9 cellular contexts compared by ENCODE assay signal in the genomic region with DNA sequence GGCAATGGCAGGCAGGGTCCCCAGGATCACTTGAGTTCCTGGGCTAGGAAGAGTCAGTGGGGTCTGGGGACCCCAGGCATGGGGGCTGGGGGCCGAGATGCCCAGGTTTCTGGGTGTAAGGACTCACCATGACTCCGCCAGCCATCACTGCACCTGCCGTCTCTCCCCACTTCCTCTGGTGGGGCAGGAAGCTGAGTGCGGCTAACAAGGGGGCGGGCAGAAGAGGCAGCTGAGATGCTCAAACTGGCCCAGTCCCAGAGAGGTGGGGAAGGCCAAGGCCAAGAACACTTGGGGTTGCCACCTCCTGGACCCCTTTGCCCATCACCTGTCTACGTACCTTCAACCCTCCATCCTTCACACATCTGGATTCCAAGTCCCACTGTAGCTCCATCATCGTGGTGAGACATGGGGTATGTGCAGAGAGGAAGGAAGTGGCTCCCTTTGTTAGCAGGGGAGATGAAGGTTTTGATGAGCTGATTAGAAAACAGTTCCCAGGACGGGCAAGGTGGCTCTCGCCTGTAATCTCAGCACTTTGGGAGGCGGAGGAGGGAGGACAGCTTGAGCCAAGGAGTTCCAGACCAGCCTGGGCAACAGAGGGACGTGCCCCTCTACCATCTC. TPM values are rescaled to one million over a fixed set of nuclear protein-coding genes. Genes with fewer than 3 reads are reported as not detected.
A peak's percentile ranks its signal among the peaks of the same experiment; 100 is the strongest.
DNase-seq lines count a peak whose midpoint lies in the region; ATAC-seq, FAIRE-seq and TF ChIP-seq lines count a peak whose summit lies in the region.
"Had no signal": no experiment of that assay in that cellular context is flagged by ENCODE, and none has a peak within 500 bp of the region (broad histone marks: within the 10 kb centered on the region; RNA-seq: fewer than 3 reads in every experiment).

Gene SEPTIN1 (minus strand): TSS at position 164 of the 618 bp plus-strand sequence. CDS start 19 bp downstream, at position 145.

- CTCF ChIA-PET in naive thymus-derived CD4-positive, alpha-beta T cell (lab: Charles Lee), result interaction anchor here (0.8 to 2.0 kb wide), 8 partner anchors 10 to 153 kb away, joined by 3 to 7 read pairs (median 5); partner anchors contain the start of genes TBC1D10B, ZNF48 and ZNF771

- H3K9me3 Mint-ChIP-seq in naive thymus-derived CD4-positive, alpha-beta T cell, result no peaks in the 10 kb centered on the region

- peaks cover 4 to 31% (median 5%) of the 10 kb centered on the region in 5 donors for H3K36me3 Mint-ChIP-seq in naive thymus-derived CD4-positive, alpha-beta T cell

- TF ChIP-seq CTCF in cardiac muscle cell (IDR thresholded peaks at IDR 0.05; ENCODE audit: low read depth, low read length), result no peak

- intact Hi-C loops in cardiac septum (cut with DNase I), result no loop called here
- intact Hi-C loops in naive thymus-derived CD4-positive, alpha-beta T cell (cut with micrococcal nuclease), result loop anchor here (1.0 kb wide), 4 partner anchors 11 to 47 kb away; partner anchors contain the start of genes ZNF771 (in 2 of the 2) and ZNF48 (in 1 of the 2)

- no peaks in the 10 kb centered on the region for H3K9me3 ChIP-seq in cardiac muscle cell (ENCODE audit: low read depth)
- no peaks in the 10 kb centered on the region for H3K9me3 ChIP-seq in naive thymus-derived CD4-positive, alpha-beta T cell (ENCODE audit: control insufficient read depth in 2 of 3, low read length in 3 of 3)
- H3K9me3 ChIP-seq: SJSA1 had no signal

- peak; percentile 27 for ATAC-seq in naive thymus-derived CD4-positive, alpha-beta T cell
- ATAC-seq in SK-N-SH treated with all-trans-retinoic acid at 6 μM for 48 hours, result no peak

- H3K27me3 ChIP-seq in cardiac muscle cell, result no peaks in the 10 kb centered on the region
- no peaks in the 10 kb centered on the region for H3K27me3 ChIP-seq in naive thymus-derived CD4-positive, alpha-beta T cell (ENCODE audit: control insufficient read depth in 2 of 2, insufficient read depth in 2 of 2, low read length in 2 of 2)
- H3K27me3 ChIP-seq: SJSA1 had no signal

- H3K27ac Mint-ChIP-seq in naive thymus-derived CD4-positive, alpha-beta T cell, result peak within 1 kb of the TSS; percentile 90 to 100 (median 99)

- H3K27me3 Mint-ChIP-seq in naive thymus-derived CD4-positive, alpha-beta T cell, result no peaks in the 10 kb centered on the region

- POLR2A ChIA-PET in naive thymus-derived CD4-positive, alpha-beta T cell (lab: Charles Lee), result interaction anchor here (0.6 to 10.9 kb wide), 23 partner anchors 14 to 318 kb away, joined by 3 to 254 read pairs (median 6); partner anchors contain the start of genes CD2BP2, CORO1A, DCTPP1 and FBRS

- H3K4me1 Mint-ChIP-seq in naive thymus-derived CD4-positive, alpha-beta T cell, result peaks cover 32 to 65% (median 47%) of the 10 kb centered on the region in 7 donors

- peaks cover 5% of the 10 kb centered on the region for H3K4me1 ChIP-seq in cardiac muscle cell (ENCODE audit: low read depth)
- peaks cover 48 to 49% of the 10 kb centered on the region in 2 donors for H3K4me1 ChIP-seq in naive thymus-derived CD4-positive, alpha-beta T cell (ENCODE audit: control insufficient read depth in 2 of 2, insufficient read depth in 2 of 2, low read length in 2 of 2)

- DNase-seq in cardiac muscle cell (ENCODE audit: low read depth in 1 of 2, low spot score in 1 of 2) (no peak), cardiac septum (ENCODE audit: low spot score) (no peak), activated T-cell treated with anti-CD3 and anti-CD28 coated beads for 1 hour (ENCODE audit: low read depth) (peak; percentile 67), HTR-8/SVneo (ENCODE audit: insufficient read length, low spot score) (no peak), hepatic stellate cell (ENCODE audit: low spot score) (no peak), NCI-H1694 treated with DMSO at 0.1 percent for 48 hours (lab: John Stamatoyannopoulos, UW) (no peak)
- DNase-seq in naive thymus-derived CD4-positive, alpha-beta T cell, result peak; percentile 49 to 86 (median 81)

- H3K27ac ChIP-seq in cardiac muscle cell, result peak within 1 kb of the TSS; percentile 70
- H3K27ac ChIP-seq in naive thymus-derived CD4-positive, alpha-beta T cell (ENCODE audit: low read depth, low read length), result peak within 1 kb of the TSS; percentile 100
- H3K27ac ChIP-seq: SJSA1 had no signal

- FAIRE-seq in HTR-8/SVneo (lab: Jason Lieb, UNC), result no peak

- H3K4me3 ChIP-seq in cardiac muscle cell, result no peak within 1 kb of the TSS
- H3K4me3 ChIP-seq in naive thymus-derived CD4-positive, alpha-beta T cell (ENCODE audit: low read length), result peak within 1 kb of the TSS; percentile 89
- H3K4me3 ChIP-seq: SJSA1 had no signal

- H3K36me3 ChIP-seq in cardiac muscle cell, result no peaks in the 10 kb centered on the region
- H3K36me3 ChIP-seq in naive thymus-derived CD4-positive, alpha-beta T cell (ENCODE audit: control insufficient read depth in 2 of 3, insufficient read depth in 3 of 3, low read length in 3 of 3), result peaks cover 0 to 3% (median 3%) of the 10 kb centered on the region in 3 experiments

- H3K4me3 Mint-ChIP-seq in naive thymus-derived CD4-positive, alpha-beta T cell, result peak within 1 kb of the TSS; percentile 78 to 100 (median 96)

TF ChIP-seq in SK-N-SH treated with all-trans-retinoic acid at 6 μM for 48 hours, 23 proteins besides CTCF, POLR2A, EP300 and RAD21:
- no peak for TF ChIP-seq TCF4 (CRISPR knock-in tag; IDR thresholded peaks at IDR 0.05; ENCODE audit: borderline replicate concordance)
- TF ChIP-seq, protein P1, sequence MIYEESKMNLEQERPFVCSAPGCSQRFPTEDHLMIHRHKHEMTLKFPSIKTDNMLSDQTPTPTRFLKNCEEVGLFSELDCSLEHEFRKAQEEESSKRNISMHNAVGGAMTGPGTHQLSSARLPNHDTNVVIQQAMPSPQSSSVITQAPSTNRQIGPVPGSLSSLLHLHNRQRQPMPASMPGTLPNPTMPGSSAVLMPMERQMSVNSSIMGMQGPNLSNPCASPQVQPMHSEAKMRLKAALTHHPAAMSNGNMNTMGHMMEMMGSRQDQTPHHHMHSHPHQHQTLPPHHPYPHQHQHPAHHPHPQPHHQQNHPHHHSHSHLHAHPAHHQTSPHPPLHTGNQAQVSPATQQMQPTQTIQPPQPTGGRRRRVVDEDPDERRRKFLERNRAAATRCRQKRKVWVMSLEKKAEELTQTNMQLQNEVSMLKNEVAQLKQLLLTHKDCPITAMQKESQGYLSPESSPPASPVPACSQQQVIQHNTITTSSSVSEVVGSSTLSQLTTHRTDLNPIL (CRISPR knock-in tag; IDR thresholded peaks at IDR 0.05; ENCODE audit: low read depth), result no peak
- TF ChIP-seq, protein P2, sequence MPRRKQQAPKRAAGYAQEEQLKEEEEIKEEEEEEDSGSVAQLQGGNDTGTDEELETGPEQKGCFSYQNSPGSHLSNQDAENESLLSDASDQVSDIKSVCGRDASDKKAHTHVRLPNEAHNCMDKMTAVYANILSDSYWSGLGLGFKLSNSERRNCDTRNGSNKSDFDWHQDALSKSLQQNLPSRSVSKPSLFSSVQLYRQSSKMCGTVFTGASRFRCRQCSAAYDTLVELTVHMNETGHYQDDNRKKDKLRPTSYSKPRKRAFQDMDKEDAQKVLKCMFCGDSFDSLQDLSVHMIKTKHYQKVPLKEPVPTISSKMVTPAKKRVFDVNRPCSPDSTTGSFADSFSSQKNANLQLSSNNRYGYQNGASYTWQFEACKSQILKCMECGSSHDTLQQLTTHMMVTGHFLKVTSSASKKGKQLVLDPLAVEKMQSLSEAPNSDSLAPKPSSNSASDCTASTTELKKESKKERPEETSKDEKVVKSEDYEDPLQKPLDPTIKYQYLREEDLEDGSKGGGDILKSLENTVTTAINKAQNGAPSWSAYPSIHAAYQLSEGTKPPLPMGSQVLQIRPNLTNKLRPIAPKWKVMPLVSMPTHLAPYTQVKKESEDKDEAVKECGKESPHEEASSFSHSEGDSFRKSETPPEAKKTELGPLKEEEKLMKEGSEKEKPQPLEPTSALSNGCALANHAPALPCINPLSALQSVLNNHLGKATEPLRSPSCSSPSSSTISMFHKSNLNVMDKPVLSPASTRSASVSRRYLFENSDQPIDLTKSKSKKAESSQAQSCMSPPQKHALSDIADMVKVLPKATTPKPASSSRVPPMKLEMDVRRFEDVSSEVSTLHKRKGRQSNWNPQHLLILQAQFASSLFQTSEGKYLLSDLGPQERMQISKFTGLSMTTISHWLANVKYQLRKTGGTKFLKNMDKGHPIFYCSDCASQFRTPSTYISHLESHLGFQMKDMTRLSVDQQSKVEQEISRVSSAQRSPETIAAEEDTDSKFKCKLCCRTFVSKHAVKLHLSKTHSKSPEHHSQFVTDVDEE (CRISPR knock-in tag; IDR thresholded peaks at IDR 0.05), result no peak
- no peak for TF ChIP-seq ZC3H10 (CRISPR knock-in tag; IDR thresholded peaks at IDR 0.05)
- TF ChIP-seq RARB (CRISPR knock-in tag; IDR thresholded peaks at IDR 0.05), result no peak
- no peak for TF ChIP-seq ZFP30 (CRISPR knock-in tag; IDR thresholded peaks at IDR 0.05)
- TF ChIP-seq ARNTL (CRISPR knock-in tag; IDR thresholded peaks at IDR 0.05; ENCODE audit: borderline replicate concordance, low read depth), result no peak
TF ChIP-seq in SK-N-SH treated with all-trans-retinoic acid at 6 μM for 48 hours: peak in this region for 0.

RNA-seq across cellular contexts. Expression of gene SEPTIN1, which starts in this region (rescaled TPM):
- 0.92 and 0.95 TPM in 2 replicates for total RNA-seq in cardiac muscle cell
- 8.7 and 11.9 TPM in 2 replicates for polyA plus RNA-seq in cardiac muscle cell
- total RNA-seq in cardiac septum, result 2.2 TPM
- total RNA-seq in naive thymus-derived CD4-positive, alpha-beta T cell, result 100 to 1,000 TPM; 176 to 355 (median 183) TPM
- polyA plus RNA-seq in naive thymus-derived CD4-positive, alpha-beta T cell, result 100 to 1,000 TPM; 221 to 257 TPM
- total RNA-seq: SJSA1 had no signal

Comparison
In these comparisons a context has a peak if more than half of its experiments do, and no peak if none do; other contexts are left out.
1. RNA of gene SEPTIN1 (total RNA-seq): 176 to 355 TPM in naive thymus-derived CD4-positive, alpha-beta T cell; 2.2 TPM in cardiac septum (single experiment) and 0.92 to 0.95 TPM in cardiac muscle cell; every median in the first group is over 10 times any median in the second.
2. RNA of gene SEPTIN1 (polyA plus RNA-seq): 221 to 257 TPM in naive thymus-derived CD4-positive, alpha-beta T cell; 8.7 to 11.9 TPM in cardiac muscle cell; every median in the first group is over 10 times any median in the second.
3. DNase-seq: peak in activated T-cell treated with anti-CD3 and anti-CD28 coated beads for 1 hour (single experiment) and naive thymus-derived CD4-positive, alpha-beta T cell (9 of 9); none in cardiac muscle cell (0 of 2), cardiac septum (single experiment), HTR-8/SVneo (single experiment), hepatic stellate cell (single experiment) and NCI-H1694 treated with DMSO at 0.1 percent for 48 hours (single experiment).